ENCODE assay signal across 19 cellular contexts in genomic region chr10:75186310-75186709, GRCh38. TPM values are rescaled to one million over a fixed set of nuclear protein-coding genes. Genes with fewer than 3 reads are reported as not detected.
DNase-seq lines count a peak whose midpoint lies in the region; ATAC-seq and TF ChIP-seq lines count a peak whose summit lies in the region.
"Had no signal": no experiment of that assay in that cellular context is flagged by ENCODE, and none has a peak within 500 bp of the region (broad histone marks: within the 10 kb centered on the region; RNA-seq: fewer than 3 reads in every experiment).

No MANE protein-coding gene starts in this region.

- ATAC-seq in right cardiac atrium (no peak), HG03432 (IDR thresholded peaks at IDR 0.05; ENCODE audit: unreplicated experiment) (no peak), upper lobe of right lung (no peak)
- ATAC-seq in activated naive CD8-positive, alpha-beta T cell treated with anti-CD3 and anti-CD28 coated beads, Interleukin-2, amount 10 ng/mL, durations not matched to agents 7 days and 5 days (ENCODE audit: low read depth): no peak
- ATAC-seq in naive thymus-derived CD4-positive, alpha-beta T cell: no peak

- H3K4me3 ChIP-seq in left ventricle myocardium inferior (no peak overlapping the region), right cardiac atrium (ENCODE audit: low read length) (no peak overlapping the region), upper lobe of right lung (no peak overlapping the region)
- H3K4me3 ChIP-seq in naive thymus-derived CD4-positive, alpha-beta T cell (ENCODE audit: low read length): no peak overlapping the region

- WGBS in right cardiac atrium: 70% methylated on average over 4 of the region's 4 CpGs

- H3K27ac ChIP-seq in left ventricle myocardium inferior (replicated peaks) (peak overlapping the region; percentile 21), right cardiac atrium (ENCODE audit: low read length) (no peak overlapping the region), upper lobe of right lung (no peak overlapping the region)
- no peak overlapping the region for H3K27ac ChIP-seq in naive thymus-derived CD4-positive, alpha-beta T cell (ENCODE audit: low read depth, low read length)
- H3K27ac ChIP-seq: VCaP had no signal

- peaks cover 2% of the 10 kb centered on the region for H3K36me3 ChIP-seq in left ventricle myocardium inferior
- H3K36me3 ChIP-seq in naive thymus-derived CD4-positive, alpha-beta T cell (ENCODE audit: control insufficient read depth in 2 of 3, insufficient read depth in 3 of 3, low read length in 3 of 3): peaks cover 0 to 5% (median 0%) of the 10 kb centered on the region in 3 experiments
- no peaks in the 10 kb centered on the region for H3K36me3 ChIP-seq in upper lobe of right lung

- no peak for DNase-seq in left ventricle myocardium inferior
- DNase-seq in right cardiac atrium: no peak
- no peak for DNase-seq in activated naive CD8-positive, alpha-beta T cell treated with anti-CD3 and anti-CD28 coated beads, Interleukin-2, amount 10 ng/mL, durations not matched to agents 7 days and 5 days
- DNase-seq in naive thymus-derived CD4-positive, alpha-beta T cell: no peak
- DNase-seq in activated naive CD4-positive, alpha-beta T cell treated with anti-CD3 and anti-CD28 coated beads, Interleukin-2, amount 50 U/mL, for 16 hours: no peak
- DNase-seq in upper lobe of right lung: no peak
- DNase-seq: amygdala; cerebellar nuclear complex; effector memory CD4-positive, alpha-beta T cell; hippocampal formation; islet precursor cell; NCI-H1092; NCI-H2081; NCI-H446 treated with DMSO at 0.1 percent for 48 hours; NK-92 treated with Interleukin-12 subunit alpha and Interleukin-12 subunit beta, amount 100 ng/mL, for 24 hours; T-helper 1 cell; trophoblast cell had no signal

- TF ChIP-seq CTCF in left ventricle myocardium inferior (IDR thresholded peaks at IDR 0.05; ENCODE audit: borderline replicate concordance) (no peak), upper lobe of right lung (IDR thresholded peaks at IDR 0.05) (no peak)

- POLR2A ChIA-PET in activated naive CD8-positive, alpha-beta T cell treated with anti-CD3 and anti-CD28 coated beads, Interleukin-2, amount 10 ng/mL, durations not matched to agents 7 days and 5 days (lab: Charles Lee): interaction anchor here (0.6 to 3.3 kb wide), 4 partner anchors 11 to 80 kb away, joined by 4 to 28 read pairs (median 16); partner anchors contain the start of genes COMTD1 and VDAC2
- POLR2A ChIA-PET in naive thymus-derived CD4-positive, alpha-beta T cell (lab: Charles Lee): interaction anchor here (0.6 to 2.5 kb wide), 4 partner anchors 13 to 50 kb away, joined by 3 to 32 read pairs (median 6); partner anchors contain the start of genes COMTD1 and VDAC2

- H3K27me3 Mint-ChIP-seq in activated naive CD8-positive, alpha-beta T cell treated with anti-CD3 and anti-CD28 coated beads, Interleukin-2, amount 10 ng/mL, durations not matched to agents 7 days and 5 days: no peaks in the 10 kb centered on the region
- no peaks in the 10 kb centered on the region for H3K27me3 Mint-ChIP-seq in naive thymus-derived CD4-positive, alpha-beta T cell

- CTCF ChIA-PET in naive thymus-derived CD4-positive, alpha-beta T cell (lab: Charles Lee): interaction anchor here (0.6 to 12.6 kb wide), 5 partner anchors 12 to 88 kb away, joined by 3 to 183 read pairs (median 3); partner anchors contain the start of gene COMTD1

- H3K9me3 ChIP-seq in left ventricle myocardium inferior (replicated peaks): no peaks in the 10 kb centered on the region
- H3K9me3 ChIP-seq in right cardiac atrium (ENCODE audit: control insufficient read depth, low read length): no peaks in the 10 kb centered on the region
- H3K9me3 ChIP-seq in naive thymus-derived CD4-positive, alpha-beta T cell (ENCODE audit: control insufficient read depth in 2 of 3, low read length in 3 of 3): no peaks in the 10 kb centered on the region
- no peaks in the 10 kb centered on the region for H3K9me3 ChIP-seq in upper lobe of right lung

- no peaks in the 10 kb centered on the region for H3K27me3 ChIP-seq in left ventricle myocardium inferior (ENCODE audit: low read depth)
- no peaks in the 10 kb centered on the region for H3K27me3 ChIP-seq in right cardiac atrium (ENCODE audit: control insufficient read depth, insufficient read depth)
- no peaks in the 10 kb centered on the region for H3K27me3 ChIP-seq in naive thymus-derived CD4-positive, alpha-beta T cell (ENCODE audit: control insufficient read depth in 2 of 2, insufficient read depth in 2 of 2, low read length in 2 of 2)
- H3K27me3 ChIP-seq in upper lobe of right lung: no peaks in the 10 kb centered on the region

- H3K27ac Mint-ChIP-seq in activated naive CD8-positive, alpha-beta T cell treated with anti-CD3 and anti-CD28 coated beads, Interleukin-2, amount 10 ng/mL, durations not matched to agents 7 days and 5 days: peak overlapping the region; percentile 60
- peak overlapping the region in 5 of 9 donors; percentile 19 to 72 (median 56) for H3K27ac Mint-ChIP-seq in naive thymus-derived CD4-positive, alpha-beta T cell

- H3K4me1 ChIP-seq in left ventricle myocardium inferior: peaks cover 19% of the 10 kb centered on the region
- H3K4me1 ChIP-seq in right cardiac atrium (ENCODE audit: control insufficient read depth, insufficient read depth, low read length): no peaks in the 10 kb centered on the region
- peaks cover 4 to 5% of the 10 kb centered on the region in 2 donors for H3K4me1 ChIP-seq in naive thymus-derived CD4-positive, alpha-beta T cell (ENCODE audit: control insufficient read depth in 2 of 2, insufficient read depth in 2 of 2, low read length in 2 of 2)
- peaks cover 6% of the 10 kb centered on the region for H3K4me1 ChIP-seq in upper lobe of right lung

- intact Hi-C loops in left ventricle myocardium inferior (cut with micrococcal nuclease) (no loop called here), right cardiac atrium (cut with DNase I) (loop anchor here in 2 of 4 donors (5.0 to 10.0 kb wide), 2 partner anchors 46 to 72 kb away; partner anchors contain the start of gene SAMD8 (in 1 of the 2)), upper lobe of right lung (cut with DNase I) (no loop called here)
- intact Hi-C loops in naive thymus-derived CD4-positive, alpha-beta T cell (cut with micrococcal nuclease): no loop called here

- peaks cover 16% of the 10 kb centered on the region for H3K4me1 Mint-ChIP-seq in activated naive CD8-positive, alpha-beta T cell treated with anti-CD3 and anti-CD28 coated beads, Interleukin-2, amount 10 ng/mL, durations not matched to agents 7 days and 5 days
- peaks cover 0 to 12% (median 7%) of the 10 kb centered on the region in 7 donors for H3K4me1 Mint-ChIP-seq in naive thymus-derived CD4-positive, alpha-beta T cell

- H3K4me3 Mint-ChIP-seq in activated naive CD8-positive, alpha-beta T cell treated with anti-CD3 and anti-CD28 coated beads, Interleukin-2, amount 10 ng/mL, durations not matched to agents 7 days and 5 days: no peak overlapping the region
- no peak overlapping the region for H3K4me3 Mint-ChIP-seq in naive thymus-derived CD4-positive, alpha-beta T cell

- peaks cover 6% of the 10 kb centered on the region for H3K36me3 Mint-ChIP-seq in activated naive CD8-positive, alpha-beta T cell treated with anti-CD3 and anti-CD28 coated beads, Interleukin-2, amount 10 ng/mL, durations not matched to agents 7 days and 5 days
- H3K36me3 Mint-ChIP-seq in naive thymus-derived CD4-positive, alpha-beta T cell: peaks cover 0 to 4% (median 0%) of the 10 kb centered on the region in 5 donors

- H3K9me3 Mint-ChIP-seq in activated naive CD8-positive, alpha-beta T cell treated with anti-CD3 and anti-CD28 coated beads, Interleukin-2, amount 10 ng/mL, durations not matched to agents 7 days and 5 days: no peaks in the 10 kb centered on the region
- H3K9me3 Mint-ChIP-seq in naive thymus-derived CD4-positive, alpha-beta T cell: no peaks in the 10 kb centered on the region

RNA-seq across cellular contexts. Expression of gene VDAC2, which starts 24.3 kb away (rescaled TPM):
- total RNA-seq in left ventricle myocardium inferior: 442 TPM
- 100 to 1,000 TPM; 362 to 389 (median 368) TPM for total RNA-seq in right cardiac atrium
- 429 TPM for polyA plus RNA-seq in right cardiac atrium
- 100 to 1,000 TPM; 123 to 125 TPM for total RNA-seq in activated naive CD8-positive, alpha-beta T cell treated with anti-CD3 and anti-CD28 coated beads, Interleukin-2, amount 10 ng/mL, durations not matched to agents 7 days and 5 days
- total RNA-seq in naive thymus-derived CD4-positive, alpha-beta T cell: 100 to 1,000 TPM in 3 of 5 experiments, 10 to 100 TPM in 2; 82.8 to 138 (median 121) TPM
- 100 to 1,000 TPM; 170 to 193 TPM for polyA plus RNA-seq in naive thymus-derived CD4-positive, alpha-beta T cell
- 119 TPM for total RNA-seq in upper lobe of right lung

RNA-seq across cellular contexts. Expression of gene COMTD1, which starts 49.4 kb away (rescaled TPM):
- 29.0 TPM for total RNA-seq in left ventricle myocardium inferior
- total RNA-seq in right cardiac atrium: 10 to 100 TPM; 17.3 to 24.3 (median 20.0) TPM
- polyA plus RNA-seq in right cardiac atrium: 44.1 TPM
- total RNA-seq in activated naive CD8-positive, alpha-beta T cell treated with anti-CD3 and anti-CD28 coated beads, Interleukin-2, amount 10 ng/mL, durations not matched to agents 7 days and 5 days: 10 to 100 TPM; 40.8 to 42.3 TPM
- 10 to 100 TPM; 10.1 to 29.2 (median 15.8) TPM for total RNA-seq in naive thymus-derived CD4-positive, alpha-beta T cell
- polyA plus RNA-seq in naive thymus-derived CD4-positive, alpha-beta T cell: 10 to 100 TPM in 1 of 2 donors, 1 to 10 TPM in 1; 8.8 to 14.8 TPM
- 21.8 TPM for total RNA-seq in upper lobe of right lung
